ENCODE assay signal across 19 cellular contexts in the genomic region with DNA sequence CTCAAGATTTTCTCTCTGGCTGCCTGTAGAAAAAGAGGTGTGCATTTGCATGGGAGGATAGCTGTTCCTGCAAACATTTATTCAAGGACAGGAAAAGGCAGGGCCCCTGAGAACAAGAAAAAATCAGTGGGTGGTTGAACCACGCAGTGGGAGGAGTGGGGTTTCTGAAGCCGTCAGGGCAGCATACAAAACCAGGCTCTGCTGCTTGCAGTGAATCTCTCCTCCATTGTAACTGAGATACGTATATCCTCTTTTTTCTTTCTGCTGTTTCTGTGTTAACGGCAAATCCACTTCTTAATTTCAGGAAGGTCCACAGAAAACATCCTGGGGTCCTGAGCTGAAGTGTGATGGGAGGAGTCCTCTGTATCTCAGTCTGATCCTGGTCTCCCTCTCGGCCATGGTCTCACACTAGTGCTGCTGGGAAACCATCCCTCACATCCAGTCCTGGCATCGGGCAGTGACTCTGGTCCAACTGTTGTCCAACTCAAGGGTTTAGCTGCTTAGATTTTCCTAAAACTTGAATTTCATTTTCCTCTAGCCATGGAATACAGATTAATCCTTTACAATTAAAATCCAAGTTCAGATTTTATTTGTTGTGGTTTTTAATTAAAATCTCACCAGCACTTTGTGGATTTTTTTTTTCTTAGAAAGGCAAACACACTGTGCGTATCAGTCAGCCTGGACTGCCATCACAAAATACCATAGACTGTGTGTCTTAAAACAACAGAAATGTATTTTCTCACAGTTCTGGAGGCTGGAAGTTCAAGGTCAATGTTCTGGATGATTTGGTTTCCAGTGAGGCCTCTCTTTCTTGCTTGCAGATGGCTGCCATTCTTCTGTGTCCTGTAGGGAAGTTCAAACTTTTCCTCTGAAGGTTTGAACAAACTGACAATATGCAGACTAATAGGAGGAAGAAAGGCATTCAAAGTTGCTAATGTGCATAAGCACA. TPM values are rescaled to one million over a fixed set of nuclear protein-coding genes. Genes with fewer than 3 reads are reported as not detected.
DNase-seq lines count a peak whose midpoint lies in the region; ATAC-seq, FAIRE-seq and TF ChIP-seq lines count a peak whose summit lies in the region.
"Had no signal": no experiment of that assay in that cellular context is flagged by ENCODE, and none has a peak within 500 bp of the region (broad histone marks: within the 10 kb centered on the region; RNA-seq: fewer than 3 reads in every experiment).

No MANE protein-coding gene starts in this region.

- TF ChIP-seq POLR2A in GM12891 (IDR thresholded peaks at IDR 0.05; ENCODE audit: low read depth, low read length) = no peak

- peaks cover 7% of the 10 kb centered on the region for H3K27me3 Mint-ChIP-seq in stimulated activated naive CD8-positive, alpha-beta T cell treated with anti-CD3 and anti-CD28 coated beads, Interleukin-15, amount 100 ng/mL, for 72 hours
- no peaks in the 10 kb centered on the region for H3K27me3 Mint-ChIP-seq in stimulated activated memory B cell treated with anti-CD40 and anti-IgM and Interleukin-4, amounts not matched to agents 10 μg/mL and 1 μg/mL and 100 μg/mL, for 72 hours

- H3K4me1 ChIP-seq in iPS-18a (ENCODE audit: control insufficient read depth, low read depth, low read length) = peaks cover 29% of the 10 kb centered on the region
- H3K4me1 ChIP-seq: lower lobe of right lung had no signal

- H3K4me3 ChIP-seq in SK-N-MC = peak overlapping the region; percentile 78
- H3K4me3 ChIP-seq in iPS-18a (ENCODE audit: low read length) = peak overlapping the region; percentile 7
- H3K4me3 ChIP-seq: lower lobe of right lung, spleen, testis had no signal

- H3K9me3 Mint-ChIP-seq in stimulated activated naive CD8-positive, alpha-beta T cell treated with anti-CD3 and anti-CD28 coated beads, Interleukin-15, amount 100 ng/mL, for 72 hours = no peaks in the 10 kb centered on the region
- H3K9me3 Mint-ChIP-seq in stimulated activated memory B cell treated with anti-CD40 and anti-IgM and Interleukin-4, amounts not matched to agents 10 μg/mL and 1 μg/mL and 100 μg/mL, for 72 hours = peaks cover 3% of the 10 kb centered on the region
- H3K9me3 Mint-ChIP-seq: activated T-cell treated with anti-CD3 and anti-CD28 coated beads, Interleukin-2, amount 50 U/mL, for 4 hours had no signal

- DNase-seq in NCI-H82 (lab: John Stamatoyannopoulos, UW) (peak; percentile 30), NCI-H82 treated with DMSO at 0.1 percent for 48 hours (lab: John Stamatoyannopoulos, UW; ENCODE audit: unreplicated experiment) (no peak), SK-N-MC (ENCODE audit: low read depth, low spot score) (peak; percentile 96), GM12891 (ENCODE audit: insufficient read length, low spot score) (no peak)
- DNase-seq in stimulated activated naive CD8-positive, alpha-beta T cell treated with anti-CD3 and anti-CD28 coated beads, Interleukin-15, amount 100 ng/mL, for 72 hours = no peak
- DNase-seq: 8988T; activated T-cell treated with anti-CD3 and anti-CD28 coated beads, Interleukin-2, amount 50 U/mL, for 4 hours; Calu3; lower lobe of right lung; occipital lobe; PC-3; spleen; SW 1271 had no signal

- H3K9me3 ChIP-seq in SK-N-MC (ENCODE audit: low read depth, low read length) (no peaks in the 10 kb centered on the region), iPS-18a (ENCODE audit: control insufficient read depth, low read depth, low read length) (no peaks in the 10 kb centered on the region)
- H3K9me3 ChIP-seq: lower lobe of right lung, spleen, testis had no signal

- H3K36me3 ChIP-seq in SK-N-MC (ENCODE audit: insufficient read depth, low read length) (no peaks in the 10 kb centered on the region), iPS-18a (ENCODE audit: control insufficient read depth, low read depth, low read length) (no peaks in the 10 kb centered on the region)
- H3K36me3 ChIP-seq: lower lobe of right lung, spleen had no signal

- no peaks in the 10 kb centered on the region for H3K36me3 Mint-ChIP-seq in stimulated activated memory B cell treated with anti-CD40 and anti-IgM and Interleukin-4, amounts not matched to agents 10 μg/mL and 1 μg/mL and 100 μg/mL, for 72 hours

- H3K9ac ChIP-seq in SK-N-MC (ENCODE audit: insufficient read length) = peak overlapping the region; percentile 67
- H3K9ac ChIP-seq in iPS-18a (ENCODE audit: low read length) = no peak overlapping the region

- peak overlapping the region in 1 of 2 donors; percentile 85 for H3K27ac Mint-ChIP-seq in stimulated activated naive CD8-positive, alpha-beta T cell treated with anti-CD3 and anti-CD28 coated beads, Interleukin-15, amount 100 ng/mL, for 72 hours
- H3K27ac Mint-ChIP-seq in stimulated activated memory B cell treated with anti-CD40 and anti-IgM and Interleukin-4, amounts not matched to agents 10 μg/mL and 1 μg/mL and 100 μg/mL, for 72 hours = no peak overlapping the region

- no peak for ATAC-seq in stimulated activated naive CD8-positive, alpha-beta T cell treated with anti-CD3 and anti-CD28 coated beads, Interleukin-15, amount 100 ng/mL, for 72 hours
- ATAC-seq in stimulated activated memory B cell treated with anti-CD40 and anti-IgM and Interleukin-4, amounts not matched to agents 10 μg/mL and 1 μg/mL and 100 μg/mL, for 72 hours = no peak
- ATAC-seq: activated CD4-positive, CD25-positive, alpha-beta regulatory T cell treated with anti-CD3 and anti-CD28 coated beads, Interleukin-2, amount 50 U/mL, for 24 hours; activated T-cell treated with anti-CD3 and anti-CD28 coated beads, Interleukin-2, amount 50 U/mL, for 4 hours; lower lobe of right lung; PC-3 had no signal

- H3K4me1 Mint-ChIP-seq in stimulated activated naive CD8-positive, alpha-beta T cell treated with anti-CD3 and anti-CD28 coated beads, Interleukin-15, amount 100 ng/mL, for 72 hours = no peaks in the 10 kb centered on the region
- H3K4me1 Mint-ChIP-seq in stimulated activated memory B cell treated with anti-CD40 and anti-IgM and Interleukin-4, amounts not matched to agents 10 μg/mL and 1 μg/mL and 100 μg/mL, for 72 hours = no peaks in the 10 kb centered on the region

- peak overlapping the region; percentile 99 for H3K27ac ChIP-seq in SK-N-MC
- no peak overlapping the region for H3K27ac ChIP-seq in iPS-18a (ENCODE audit: low read length)
- peak overlapping the region; percentile 74 for H3K27ac ChIP-seq in temporal lobe (ENCODE audit: low read depth, low read length)
- H3K27ac ChIP-seq: lower lobe of right lung, testis had no signal

- H3K4me3 Mint-ChIP-seq in stimulated activated naive CD8-positive, alpha-beta T cell treated with anti-CD3 and anti-CD28 coated beads, Interleukin-15, amount 100 ng/mL, for 72 hours = no peak overlapping the region
- H3K4me3 Mint-ChIP-seq in stimulated activated memory B cell treated with anti-CD40 and anti-IgM and Interleukin-4, amounts not matched to agents 10 μg/mL and 1 μg/mL and 100 μg/mL, for 72 hours = no peak overlapping the region
- H3K4me3 Mint-ChIP-seq: activated T-cell treated with anti-CD3 and anti-CD28 coated beads, Interleukin-2, amount 50 U/mL, for 4 hours had no signal

- no peaks in the 10 kb centered on the region for H3K27me3 ChIP-seq in iPS-18a (ENCODE audit: control insufficient read depth, insufficient read depth, low read length)
- H3K27me3 ChIP-seq: testis had no signal

- no peak for FAIRE-seq in GM12891 (lab: Jason Lieb, UNC)
- FAIRE-seq: endothelial cell of umbilical vein had no signal

TF ChIP-seq in GM12891, 5 proteins besides CTCF, POLR2A, EP300 and RAD21:
- TF ChIP-seq PAX5 (IDR thresholded peaks at IDR 0.05; ENCODE audit: insufficient read depth, low read length, severe bottlenecking) (no peak), SPI1 (IDR thresholded peaks at IDR 0.05; ENCODE audit: low read depth, low read length) (no peak), POLR2AphosphoS5 (IDR thresholded peaks at IDR 0.05; ENCODE audit: low read depth, low read length) (no peak), POU2F2 (IDR thresholded peaks at IDR 0.05; ENCODE audit: low read depth, low read length) (no peak), TAF1 (IDR thresholded peaks at IDR 0.05; ENCODE audit: low read depth, low read length) (no peak)

RNA-seq across cellular contexts. Expression of a gene that starts 26.9 kb away (rescaled TPM):
- 17.2 TPM for total RNA-seq in temporal lobe
- polyA plus RNA-seq in GM12891 (2012; ENCODE audit: low read depth, missing spikeins) = not detected
- total RNA-seq: activated T-cell treated with anti-CD3 and anti-CD28 coated beads, Interleukin-2, amount 50 U/mL, for 4 hours; Calu3; lower lobe of right lung had no signal

Comparison
In these comparisons a context has a peak if more than half of its experiments do, and no peak if none do; other contexts are left out.
1. DNase-seq: peak in NCI-H82 (single experiment) and SK-N-MC (single experiment); none in NCI-H82 treated with DMSO at 0.1 percent for 48 hours (single experiment), stimulated activated naive CD8-positive, alpha-beta T cell treated with anti-CD3 and anti-CD28 coated beads, Interleukin-15, amount 100 ng/mL, for 72 hours (0 of 2) and GM12891 (single experiment).